1 cellular context compared by ENCODE assay signal in the genomic region with DNA sequence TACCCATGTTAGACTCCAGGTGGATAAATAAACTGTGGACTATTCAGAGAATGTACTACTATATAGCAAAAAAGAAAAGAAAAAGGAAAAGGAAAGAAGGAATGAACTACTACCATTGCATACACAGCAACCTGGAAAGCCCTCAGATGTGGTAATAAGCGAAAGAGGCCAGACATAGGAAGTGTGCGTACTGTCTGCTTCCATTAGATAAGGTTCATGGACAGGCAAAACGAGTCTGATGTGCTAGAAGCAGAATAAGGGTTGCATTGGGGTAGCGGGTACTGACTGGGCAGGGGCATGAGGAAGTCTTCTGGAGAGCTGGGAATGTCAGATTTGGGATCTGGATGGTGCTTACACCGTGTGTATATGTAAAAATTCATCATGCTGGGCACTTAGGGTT.
A peak's percentile ranks its signal among the peaks of the same experiment; 100 is the strongest.
TF ChIP-seq lines count a peak whose summit lies in the region.

No MANE protein-coding gene starts in this region.

TF ChIP-seq in K562, 482 proteins besides CTCF, POLR2A, EP300 and RAD21 (continued from another document and continues in another):
- TF ChIP-seq, protein P1, sequence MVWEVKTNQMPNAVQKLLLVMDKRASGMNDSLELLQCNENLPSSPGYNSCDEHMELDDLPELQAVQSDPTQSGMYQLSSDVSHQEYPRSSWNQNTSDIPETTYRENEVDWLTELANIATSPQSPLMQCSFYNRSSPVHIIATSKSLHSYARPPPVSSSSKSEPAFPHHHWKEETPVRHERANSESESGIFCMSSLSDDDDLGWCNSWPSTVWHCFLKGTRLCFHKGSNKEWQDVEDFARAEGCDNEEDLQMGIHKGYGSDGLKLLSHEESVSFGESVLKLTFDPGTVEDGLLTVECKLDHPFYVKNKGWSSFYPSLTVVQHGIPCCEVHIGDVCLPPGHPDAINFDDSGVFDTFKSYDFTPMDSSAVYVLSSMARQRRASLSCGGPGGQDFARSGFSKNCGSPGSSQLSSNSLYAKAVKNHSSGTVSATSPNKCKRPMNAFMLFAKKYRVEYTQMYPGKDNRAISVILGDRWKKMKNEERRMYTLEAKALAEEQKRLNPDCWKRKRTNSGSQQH (CRISPR knock-in tag; IDR thresholded peaks at IDR 0.05): no peak
- TF ChIP-seq, protein P2, sequence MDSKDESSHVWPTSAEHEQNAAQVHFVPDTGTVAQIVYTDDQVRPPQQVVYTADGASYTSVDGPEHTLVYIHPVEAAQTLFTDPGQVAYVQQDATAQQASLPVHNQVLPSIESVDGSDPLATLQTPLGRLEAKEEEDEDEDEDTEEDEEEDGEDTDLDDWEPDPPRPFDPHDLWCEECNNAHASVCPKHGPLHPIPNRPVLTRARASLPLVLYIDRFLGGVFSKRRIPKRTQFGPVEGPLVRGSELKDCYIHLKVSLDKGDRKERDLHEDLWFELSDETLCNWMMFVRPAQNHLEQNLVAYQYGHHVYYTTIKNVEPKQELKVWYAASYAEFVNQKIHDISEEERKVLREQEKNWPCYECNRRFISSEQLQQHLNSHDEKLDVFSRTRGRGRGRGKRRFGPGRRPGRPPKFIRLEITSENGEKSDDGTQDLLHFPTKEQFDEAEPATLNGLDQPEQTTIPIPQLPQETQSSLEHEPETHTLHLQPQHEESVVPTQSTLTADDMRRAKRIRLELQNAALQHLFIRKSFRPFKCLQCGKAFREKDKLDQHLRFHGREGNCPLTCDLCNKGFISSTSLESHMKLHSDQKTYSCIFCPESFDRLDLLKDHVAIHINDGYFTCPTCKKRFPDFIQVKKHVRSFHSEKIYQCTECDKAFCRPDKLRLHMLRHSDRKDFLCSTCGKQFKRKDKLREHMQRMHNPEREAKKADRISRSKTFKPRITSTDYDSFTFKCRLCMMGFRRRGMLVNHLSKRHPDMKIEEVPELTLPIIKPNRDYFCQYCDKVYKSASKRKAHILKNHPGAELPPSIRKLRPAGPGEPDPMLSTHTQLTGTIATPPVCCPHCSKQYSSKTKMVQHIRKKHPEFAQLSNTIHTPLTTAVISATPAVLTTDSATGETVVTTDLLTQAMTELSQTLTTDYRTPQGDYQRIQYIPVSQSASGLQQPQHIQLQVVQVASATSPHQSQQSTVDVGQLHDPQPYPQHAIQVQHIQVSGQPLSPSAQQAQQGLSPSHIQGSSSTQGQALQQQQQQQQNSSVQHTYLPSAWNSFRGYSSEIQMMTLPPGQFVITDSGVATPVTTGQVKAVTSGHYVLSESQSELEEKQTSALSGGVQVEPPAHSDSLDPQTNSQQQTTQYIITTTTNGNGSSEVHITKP (IDR thresholded peaks at IDR 0.05; ENCODE audit: partially characterized antibody): no peak
- TF ChIP-seq TAL1 (IDR thresholded peaks at IDR 0.05) (peak; percentile 81), ZNF780A (CRISPR knock-in tag; IDR thresholded peaks at IDR 0.05) (no peak), ZC3H4 (CRISPR knock-in tag; IDR thresholded peaks at IDR 0.05; ENCODE audit: borderline replicate concordance) (no peak), PHB (CRISPR knock-in tag; IDR thresholded peaks at IDR 0.05) (no peak), PHTF2 (CRISPR knock-in tag; IDR thresholded peaks at IDR 0.05) (no peak), PURB (CRISPR knock-in tag; IDR thresholded peaks at IDR 0.05; ENCODE audit: low read depth) (no peak), RBFOX2 (IDR thresholded peaks at IDR 0.05; ENCODE audit: low read depth, low read length) (no peak), MTA1 (IDR thresholded peaks at IDR 0.05; ENCODE audit: borderline replicate concordance) (no peak), ZEB2 (IDR thresholded peaks at IDR 0.05) (peak; percentile 23; the same call in 1 of the 2 replicates), CCAR2 (IDR thresholded peaks at IDR 0.05; ENCODE audit: low read depth, low read length) (no peak), ZNF140 (CRISPR knock-in tag; IDR thresholded peaks at IDR 0.05) (no peak), KLF1 (tag; IDR thresholded peaks at IDR 0.05) (no peak), SIN3B (IDR thresholded peaks at IDR 0.05; ENCODE audit: low read depth) (no peak), STAG1 (CRISPR knock-in tag; IDR thresholded peaks at IDR 0.05; ENCODE audit: borderline replicate concordance) (no peak), ETS2 (tag; IDR thresholded peaks at IDR 0.05; ENCODE audit: borderline replicate concordance, poor library complexity, severe bottlenecking) (no peak), SRSF9 (IDR thresholded peaks at IDR 0.05; ENCODE audit: borderline replicate concordance, low read depth, low read length) (no peak), KAT8 (IDR thresholded peaks at IDR 0.05; ENCODE audit: low read depth) (no peak), ZNF76 (CRISPR knock-in tag; IDR thresholded peaks at IDR 0.05; ENCODE audit: borderline replicate concordance) (no peak), LEF1 (IDR thresholded peaks at IDR 0.05) (peak; percentile 67; the same call in 1 of the 2 replicates), HNRNPUL1 (IDR thresholded peaks at IDR 0.05; ENCODE audit: low read length) (no peak), ZNF282 (CRISPR knock-in tag; IDR thresholded peaks at IDR 0.05) (no peak), NCOA4 (IDR thresholded peaks at IDR 0.05; ENCODE audit: partially characterized antibody) (no peak), MYNN (IDR thresholded peaks at IDR 0.05) (0 out of 2 replicates have a peak, but pooled peaks have one; percentile 25), MYNN (CRISPR knock-in tag; IDR thresholded peaks at IDR 0.05) (no peak), NCOR1 (IDR thresholded peaks at IDR 0.05) (peak; percentile 89), TBL1XR1 (IDR thresholded peaks at IDR 0.05; ENCODE audit: low read length in 2 of 2) (peak; percentile 41 to 65; a peak in 1 of 4 replicates), ZNF232 (CRISPR knock-in tag; IDR thresholded peaks at IDR 0.05) (no peak), ZNF57 (CRISPR knock-in tag; IDR thresholded peaks at IDR 0.05) (no peak), BCOR (IDR thresholded peaks at IDR 0.05) (peak; percentile 46; the same call in 1 of the 2 replicates), NR2F6 (CRISPR knock-in tag; IDR thresholded peaks at IDR 0.05) (no peak), CTBP1 (IDR thresholded peaks at IDR 0.05; ENCODE audit: borderline replicate concordance) (0 out of 2 replicates have a peak, but pooled peaks have one; percentile 24)
- TF ChIP-seq, protein P3, sequence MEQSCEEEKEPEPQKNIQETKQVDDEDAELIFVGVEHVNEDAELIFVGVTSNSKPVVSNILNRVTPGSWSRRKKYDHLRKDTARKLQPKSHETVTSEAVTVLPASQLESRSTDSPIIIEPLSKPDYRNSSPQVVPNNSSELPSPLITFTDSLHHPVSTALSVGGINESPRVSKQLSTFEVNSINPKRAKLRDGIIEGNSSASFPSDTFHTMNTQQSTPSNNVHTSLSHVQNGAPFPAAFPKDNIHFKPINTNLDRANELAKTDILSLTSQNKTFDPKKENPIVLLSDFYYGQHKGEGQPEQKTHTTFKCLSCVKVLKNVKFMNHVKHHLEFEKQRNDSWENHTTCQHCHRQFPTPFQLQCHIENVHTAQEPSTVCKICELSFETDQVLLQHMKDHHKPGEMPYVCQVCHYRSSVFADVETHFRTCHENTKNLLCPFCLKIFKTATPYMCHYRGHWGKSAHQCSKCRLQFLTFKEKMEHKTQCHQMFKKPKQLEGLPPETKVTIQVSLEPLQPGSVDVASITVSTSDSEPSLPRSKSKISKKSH (CRISPR knock-in tag; IDR thresholded peaks at IDR 0.05): no peak
- TF ChIP-seq, protein P4, sequence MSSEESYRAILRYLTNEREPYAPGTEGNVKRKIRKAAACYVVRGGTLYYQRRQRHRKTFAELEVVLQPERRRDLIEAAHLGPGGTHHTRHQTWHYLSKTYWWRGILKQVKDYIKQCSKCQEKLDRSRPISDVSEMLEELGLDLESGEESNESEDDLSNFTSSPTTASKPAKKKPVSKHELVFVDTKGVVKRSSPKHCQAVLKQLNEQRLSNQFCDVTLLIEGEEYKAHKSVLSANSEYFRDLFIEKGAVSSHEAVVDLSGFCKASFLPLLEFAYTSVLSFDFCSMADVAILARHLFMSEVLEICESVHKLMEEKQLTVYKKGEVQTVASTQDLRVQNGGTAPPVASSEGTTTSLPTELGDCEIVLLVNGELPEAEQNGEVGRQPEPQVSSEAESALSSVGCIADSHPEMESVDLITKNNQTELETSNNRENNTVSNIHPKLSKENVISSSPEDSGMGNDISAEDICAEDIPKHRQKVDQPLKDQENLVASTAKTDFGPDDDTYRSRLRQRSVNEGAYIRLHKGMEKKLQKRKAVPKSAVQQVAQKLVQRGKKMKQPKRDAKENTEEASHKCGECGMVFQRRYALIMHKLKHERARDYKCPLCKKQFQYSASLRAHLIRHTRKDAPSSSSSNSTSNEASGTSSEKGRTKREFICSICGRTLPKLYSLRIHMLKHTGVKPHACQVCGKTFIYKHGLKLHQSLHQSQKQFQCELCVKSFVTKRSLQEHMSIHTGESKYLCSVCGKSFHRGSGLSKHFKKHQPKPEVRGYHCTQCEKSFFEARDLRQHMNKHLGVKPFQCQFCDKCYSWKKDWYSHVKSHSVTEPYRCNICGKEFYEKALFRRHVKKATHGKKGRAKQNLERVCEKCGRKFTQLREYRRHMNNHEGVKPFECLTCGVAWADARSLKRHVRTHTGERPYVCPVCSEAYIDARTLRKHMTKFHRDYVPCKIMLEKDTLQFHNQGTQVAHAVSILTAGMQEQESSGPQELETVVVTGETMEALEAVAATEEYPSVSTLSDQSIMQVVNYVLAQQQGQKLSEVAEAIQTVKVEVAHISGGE (CRISPR knock-in tag; IDR thresholded peaks at IDR 0.05): no peak
- TF ChIP-seq, protein P5, sequence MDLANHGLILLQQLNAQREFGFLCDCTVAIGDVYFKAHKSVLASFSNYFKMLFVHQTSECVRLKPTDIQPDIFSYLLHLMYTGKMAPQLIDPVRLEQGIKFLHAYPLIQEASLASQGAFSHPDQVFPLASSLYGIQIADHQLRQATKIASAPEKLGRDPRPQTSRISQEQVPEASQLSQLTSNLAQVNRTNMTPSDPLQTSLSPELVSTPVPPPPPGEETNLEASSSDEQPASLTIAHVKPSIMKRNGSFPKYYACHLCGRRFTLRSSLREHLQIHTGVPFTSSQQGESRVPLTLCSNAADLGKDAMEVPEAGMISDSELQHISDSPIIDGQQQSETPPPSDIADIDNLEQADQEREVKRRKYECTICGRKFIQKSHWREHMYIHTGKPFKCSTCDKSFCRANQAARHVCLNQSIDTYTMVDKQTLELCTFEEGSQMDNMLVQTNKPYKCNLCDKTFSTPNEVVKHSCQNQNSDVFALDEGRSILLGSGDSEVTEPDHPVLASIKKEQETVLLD (IDR thresholded peaks at IDR 0.05): no peak
- TF ChIP-seq, protein P6, sequence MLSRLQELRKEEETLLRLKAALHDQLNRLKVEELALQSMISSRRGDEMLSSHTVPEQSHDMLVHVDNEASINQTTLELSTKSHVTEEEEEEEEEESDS (CRISPR knock-in tag; IDR thresholded peaks at IDR 0.05): no peak
- TF ChIP-seq, protein P7, sequence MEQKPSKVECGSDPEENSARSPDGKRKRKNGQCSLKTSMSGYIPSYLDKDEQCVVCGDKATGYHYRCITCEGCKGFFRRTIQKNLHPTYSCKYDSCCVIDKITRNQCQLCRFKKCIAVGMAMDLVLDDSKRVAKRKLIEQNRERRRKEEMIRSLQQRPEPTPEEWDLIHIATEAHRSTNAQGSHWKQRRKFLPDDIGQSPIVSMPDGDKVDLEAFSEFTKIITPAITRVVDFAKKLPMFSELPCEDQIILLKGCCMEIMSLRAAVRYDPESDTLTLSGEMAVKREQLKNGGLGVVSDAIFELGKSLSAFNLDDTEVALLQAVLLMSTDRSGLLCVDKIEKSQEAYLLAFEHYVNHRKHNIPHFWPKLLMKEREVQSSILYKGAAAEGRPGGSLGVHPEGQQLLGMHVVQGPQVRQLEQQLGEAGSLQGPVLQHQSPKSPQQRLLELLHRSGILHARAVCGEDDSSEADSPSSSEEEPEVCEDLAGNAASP (IDR thresholded peaks at IDR 0.05): no peak
- TF ChIP-seq, protein P8, sequence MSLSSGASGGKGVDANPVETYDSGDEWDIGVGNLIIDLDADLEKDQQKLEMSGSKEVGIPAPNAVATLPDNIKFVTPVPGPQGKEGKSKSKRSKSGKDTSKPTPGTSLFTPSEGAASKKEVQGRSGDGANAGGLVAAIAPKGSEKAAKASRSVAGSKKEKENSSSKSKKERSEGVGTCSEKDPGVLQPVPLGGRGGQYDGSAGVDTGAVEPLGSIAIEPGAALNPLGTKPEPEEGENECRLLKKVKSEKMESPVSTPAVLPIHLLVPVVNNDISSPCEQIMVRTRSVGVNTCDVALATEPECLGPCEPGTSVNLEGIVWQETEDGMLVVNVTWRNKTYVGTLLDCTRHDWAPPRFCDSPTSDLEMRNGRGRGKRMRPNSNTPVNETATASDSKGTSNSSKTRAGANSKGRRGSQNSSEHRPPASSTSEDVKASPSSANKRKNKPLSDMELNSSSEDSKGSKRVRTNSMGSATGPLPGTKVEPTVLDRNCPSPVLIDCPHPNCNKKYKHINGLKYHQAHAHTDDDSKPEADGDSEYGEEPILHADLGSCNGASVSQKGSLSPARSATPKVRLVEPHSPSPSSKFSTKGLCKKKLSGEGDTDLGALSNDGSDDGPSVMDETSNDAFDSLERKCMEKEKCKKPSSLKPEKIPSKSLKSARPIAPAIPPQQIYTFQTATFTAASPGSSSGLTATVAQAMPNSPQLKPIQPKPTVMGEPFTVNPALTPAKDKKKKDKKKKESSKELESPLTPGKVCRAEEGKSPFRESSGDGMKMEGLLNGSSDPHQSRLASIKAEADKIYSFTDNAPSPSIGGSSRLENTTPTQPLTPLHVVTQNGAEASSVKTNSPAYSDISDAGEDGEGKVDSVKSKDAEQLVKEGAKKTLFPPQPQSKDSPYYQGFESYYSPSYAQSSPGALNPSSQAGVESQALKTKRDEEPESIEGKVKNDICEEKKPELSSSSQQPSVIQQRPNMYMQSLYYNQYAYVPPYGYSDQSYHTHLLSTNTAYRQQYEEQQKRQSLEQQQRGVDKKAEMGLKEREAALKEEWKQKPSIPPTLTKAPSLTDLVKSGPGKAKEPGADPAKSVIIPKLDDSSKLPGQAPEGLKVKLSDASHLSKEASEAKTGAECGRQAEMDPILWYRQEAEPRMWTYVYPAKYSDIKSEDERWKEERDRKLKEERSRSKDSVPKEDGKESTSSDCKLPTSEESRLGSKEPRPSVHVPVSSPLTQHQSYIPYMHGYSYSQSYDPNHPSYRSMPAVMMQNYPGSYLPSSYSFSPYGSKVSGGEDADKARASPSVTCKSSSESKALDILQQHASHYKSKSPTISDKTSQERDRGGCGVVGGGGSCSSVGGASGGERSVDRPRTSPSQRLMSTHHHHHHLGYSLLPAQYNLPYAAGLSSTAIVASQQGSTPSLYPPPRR (CRISPR knock-in tag; IDR thresholded peaks at IDR 0.05; ENCODE audit: borderline replicate concordance): no peak
